8 cellular contexts compared by ENCODE assay signal in genomic region chr7:32490127-32490796, GRCh38. TPM values are rescaled to one million over a fixed set of nuclear protein-coding genes. Genes with fewer than 3 reads are reported as not detected.
DNase-seq lines count a peak whose midpoint lies in the region; ATAC-seq and TF ChIP-seq lines count a peak whose summit lies in the region.

TSS of gene LSM5 (minus strand) at chr7:32490380. CDS start at chr7:32490365, 15 bp downstream.

- H3K27me3 Mint-ChIP-seq in osteocyte (ENCODE audit: unreplicated experiment) = no peaks in the 10 kb centered on the region

- H3K27me3 ChIP-seq in thymus (ENCODE audit: control insufficient read depth, insufficient read depth) = no peaks in the 10 kb centered on the region

- H3K4me3 Mint-ChIP-seq in osteocyte (ENCODE audit: unreplicated experiment) = peak within 1 kb of the TSS; percentile 77

- peaks cover 16 to 17% of the 10 kb centered on the region in 2 donors for H3K36me3 Mint-ChIP-seq in activated naive CD4-positive, alpha-beta T cell treated with anti-CD3 and anti-CD28 coated beads, Interleukin-2, amount 50 U/mL, for 72 hours
- peaks cover 12% of the 10 kb centered on the region for H3K36me3 Mint-ChIP-seq in osteocyte (ENCODE audit: unreplicated experiment)

- WGBS in thymus = under 1% methylated on average over 38 of the region's 38 CpGs

- intact Hi-C loops in head of caudate nucleus (cut with DNase I) = no loop called here

- peak; percentile 96 for DNase-seq in NCI-H1092 treated with DMSO at 0.1 percent for 48 hours (lab: John Stamatoyannopoulos, UW)
- DNase-seq in SKM-1 (lab: John Stamatoyannopoulos, UW; ENCODE audit: unreplicated experiment) = peak; percentile 77
- DNase-seq in activated naive CD4-positive, alpha-beta T cell treated with anti-CD3 and anti-CD28 coated beads, Interleukin-2, amount 50 U/mL, for 72 hours (ENCODE audit: low spot score in 2 of 2) = peak; percentile 81 to 89
- peak; percentile 83 to 96 (median 91) for DNase-seq in head of caudate nucleus
- peak; percentile 93 for DNase-seq in osteocyte (ENCODE audit: extremely low spot score, unreplicated experiment)

- H3K27ac ChIP-seq in thymus (ENCODE audit: low read depth) = peak within 1 kb of the TSS; percentile 72

- no peaks in the 10 kb centered on the region for H3K9me3 Mint-ChIP-seq in activated naive CD4-positive, alpha-beta T cell treated with anti-CD3 and anti-CD28 coated beads, Interleukin-2, amount 50 U/mL, for 72 hours
- no peaks in the 10 kb centered on the region for H3K9me3 Mint-ChIP-seq in osteocyte (ENCODE audit: unreplicated experiment)

- H3K27ac Mint-ChIP-seq in activated naive CD4-positive, alpha-beta T cell treated with anti-CD3 and anti-CD28 coated beads, Interleukin-2, amount 50 U/mL, for 72 hours = peak within 1 kb of the TSS; percentile 81 to 95
- H3K27ac Mint-ChIP-seq in osteocyte (ENCODE audit: unreplicated experiment) = peak within 1 kb of the TSS; percentile 94

- ATAC-seq in HG02610 (IDR thresholded peaks at IDR 0.05; ENCODE audit: unreplicated experiment) = peak; percentile 78
- peak; percentile 81 to 85 for ATAC-seq in activated naive CD4-positive, alpha-beta T cell treated with anti-CD3 and anti-CD28 coated beads, Interleukin-2, amount 50 U/mL, for 72 hours

- no peak for TF ChIP-seq CTCF in osteocyte (IDR thresholded peaks at IDR 0.05)

- peaks cover 24% of the 10 kb centered on the region for H3K4me1 Mint-ChIP-seq in osteocyte (ENCODE audit: unreplicated experiment)

- no peaks in the 10 kb centered on the region for H3K9me3 ChIP-seq in thymus (ENCODE audit: control insufficient read depth)

- H3K36me3 ChIP-seq in thymus (ENCODE audit: control insufficient read depth, insufficient read depth) = peaks cover 5% of the 10 kb centered on the region

- peaks cover 4% of the 10 kb centered on the region for H3K4me1 ChIP-seq in thymus (ENCODE audit: control insufficient read depth, insufficient read depth, low read length)

- peak within 1 kb of the TSS; percentile 97 for H3K4me3 ChIP-seq in GM08714 (ENCODE audit: low read length)
- peak within 1 kb of the TSS; percentile 60 for H3K4me3 ChIP-seq in thymus (ENCODE audit: low read length)

RNA-seq across cellular contexts. Expression of gene LSM5, which starts in this region (rescaled TPM):
- total RNA-seq in activated naive CD4-positive, alpha-beta T cell treated with anti-CD3 and anti-CD28 coated beads, Interleukin-2, amount 50 U/mL, for 72 hours = 100 to 1,000 TPM in 1 of 2 donors, 10 to 100 TPM in 1; 98.1 to 125 TPM
- 32.7 and 35.5 TPM in 2 replicates for total RNA-seq in osteocyte
- polyA plus RNA-seq in thymus = 168 TPM

Comparison
In these comparisons a context has a peak if more than half of its experiments do, and no peak if none do; other contexts are left out.
1. Peak in every context shown above with its lines: DNase-seq, ATAC-seq, H3K4me3 ChIP-seq and H3K27ac ChIP-seq.